ENCODE assay signal across 1 cellular context in genomic region chr1:66932291-66932690, GRCh38.
TF ChIP-seq lines count a peak whose summit lies in the region.

No MANE protein-coding gene starts in this region.

TF ChIP-seq in K562, 482 proteins besides CTCF, POLR2A, EP300 and RAD21:
- no peak for TF ChIP-seq PBX2 (CRISPR knock-in tag; IDR thresholded peaks at IDR 0.05; ENCODE audit: low read depth)
- TF ChIP-seq PBX2 (tag; conservative IDR thresholded peaks at IDR 0.05; ENCODE audit: low read depth) = peak; percentile 43; the same call in 1 of the 2 replicates
- peak; percentile 64 for TF ChIP-seq MEIS2 (IDR thresholded peaks at IDR 0.05; ENCODE audit: partially characterized antibody)
- TF ChIP-seq SIN3A (IDR thresholded peaks at IDR 0.05; ENCODE audit: borderline replicate concordance in 2 of 2, control insufficient read depth in 1 of 2, low read depth in 2 of 2, low read length in 2 of 2) = no peak
- peak; percentile 52; the same call in 1 of the 2 replicates for TF ChIP-seq PKNOX1 (IDR thresholded peaks at IDR 0.05)
- TF ChIP-seq CHD2 (IDR thresholded peaks at IDR 0.05; ENCODE audit: low read depth, low read length) = no peak
- no peak for TF ChIP-seq FOXP1 (CRISPR knock-in tag; IDR thresholded peaks at IDR 0.05)
- no peak for TF ChIP-seq UBTF (IDR thresholded peaks at IDR 0.05; ENCODE audit: borderline replicate concordance in 1 of 2, low read depth in 2 of 2, low read length in 2 of 2)
- TF ChIP-seq GATAD2B (IDR thresholded peaks at IDR 0.05; ENCODE audit: borderline replicate concordance) = no peak
- TF ChIP-seq PML (IDR thresholded peaks at IDR 0.05; ENCODE audit: low read length) = 0 out of 2 replicates have a peak, but pooled peaks have one; percentile 12
- TF ChIP-seq CREB1 (IDR thresholded peaks at IDR 0.05) = no peak
- TF ChIP-seq CREB1 (CRISPR knock-in tag; IDR thresholded peaks at IDR 0.05) = no peak
- TF ChIP-seq CBX2 (IDR thresholded peaks at IDR 0.05; ENCODE audit: insufficient read depth, low read length, poor library complexity, severe bottlenecking) = no peak
